ENCODE assay signal across 1 cellular context in genomic region chr17:49748791-49749190, GRCh38.
A peak's percentile ranks its signal among the peaks of the same experiment; 100 is the strongest.
TF ChIP-seq lines count a peak whose summit lies in the region.

No MANE protein-coding gene starts in this region.

TF ChIP-seq in GM12878, 131 proteins besides CTCF, POLR2A, EP300 and RAD21 (continued from another document and continues in another):
- TF ChIP-seq NKRF (conservative IDR thresholded peaks at IDR 0.05), result no peak; the same call in 1 of the 2 replicates
- TF ChIP-seq RBBP5 (conservative IDR thresholded peaks at IDR 0.05), result no peak
- peak; percentile 69 for TF ChIP-seq ZNF24 (IDR thresholded peaks at IDR 0.05)
- TF ChIP-seq SMAD1 (IDR thresholded peaks at IDR 0.05; ENCODE audit: low read depth, partially characterized antibody), result no peak
- TF ChIP-seq E2F4 (IDR thresholded peaks at IDR 0.05; ENCODE audit: low read depth, low read length), result peak; percentile 52; the same call in 1 of the 2 replicates
- TF ChIP-seq CREB1 (IDR thresholded peaks at IDR 0.05; ENCODE audit: low read depth), result peak; percentile 58
- TF ChIP-seq KDM1A (IDR thresholded peaks at IDR 0.05; ENCODE audit: borderline replicate concordance), result no peak
- no peak for TF ChIP-seq LARP7 (IDR thresholded peaks at IDR 0.05)
- TF ChIP-seq ZBTB11 (CRISPR knock-in tag; IDR thresholded peaks at IDR 0.05), result no peak
- no peak for TF ChIP-seq NR2C2 (IDR thresholded peaks at IDR 0.05; ENCODE audit: borderline replicate concordance, control insufficient read depth, insufficient read length, low read depth)
- TF ChIP-seq SIN3A (IDR thresholded peaks at IDR 0.05; ENCODE audit: low read depth, low read length), result no peak
- TF ChIP-seq PRDM15 (CRISPR knock-in tag; IDR thresholded peaks at IDR 0.05), result no peak
- TF ChIP-seq TCF3 (IDR thresholded peaks at IDR 0.05; ENCODE audit: borderline replicate concordance, insufficient read depth, low read depth, low read length), result peak; percentile 91
- TF ChIP-seq CBX3 (IDR thresholded peaks at IDR 0.05; ENCODE audit: borderline replicate concordance, low read depth), result no peak
- TF ChIP-seq NR2F1 (conservative IDR thresholded peaks at IDR 0.05), result peak; percentile 87
- 0 out of 2 replicates have a peak, but pooled peaks have one; percentile 1 for TF ChIP-seq NRF1 (conservative IDR thresholded peaks at IDR 0.05; ENCODE audit: low read depth, low read length)
- peak; percentile 94 for TF ChIP-seq NBN (IDR thresholded peaks at IDR 0.05)
- no peak for TF ChIP-seq USF1 (IDR thresholded peaks at IDR 0.05; ENCODE audit: borderline replicate concordance, extremely low read length, insufficient read depth, low read depth, low read length)
- no peak for TF ChIP-seq ESRRA (IDR thresholded peaks at IDR 0.05; ENCODE audit: low read length)
- TF ChIP-seq MYB (IDR thresholded peaks at IDR 0.05; ENCODE audit: borderline replicate concordance, low read depth, low read length), result no peak
- TF ChIP-seq REST (IDR thresholded peaks at IDR 0.05; ENCODE audit: low read depth, low read length), result no peak
- no peak for TF ChIP-seq ATF3 (IDR thresholded peaks at IDR 0.05; ENCODE audit: borderline replicate concordance, extremely low read depth, low read depth, low read length)
- TF ChIP-seq RB1 (IDR thresholded peaks at IDR 0.05; ENCODE audit: borderline replicate concordance), result no peak
- peak; percentile 88 for TF ChIP-seq PAX5 (IDR thresholded peaks at IDR 0.05; ENCODE audit: borderline replicate concordance, low read depth, low read length)
- TF ChIP-seq CUX1 (IDR thresholded peaks at IDR 0.05; ENCODE audit: insufficient replicate concordance, low read depth, low read length), result peak; percentile 79
- peak; percentile 96 for TF ChIP-seq TCF12 (IDR thresholded peaks at IDR 0.05; ENCODE audit: low read depth, low read length)
- TF ChIP-seq MXI1 (IDR thresholded peaks at IDR 0.05; ENCODE audit: low read depth, low read length), result peak; percentile 94
- TF ChIP-seq NFYA (IDR thresholded peaks at IDR 0.05; ENCODE audit: borderline replicate concordance, low read depth, low read length), result no peak
- no peak; the same call in none of the 2 replicates for TF ChIP-seq SMC3 (IDR thresholded peaks at IDR 0.05; ENCODE audit: borderline replicate concordance, low read length)
- TF ChIP-seq RAD51 (IDR thresholded peaks at IDR 0.05), result peak; percentile 64
- TF ChIP-seq IRF4 (IDR thresholded peaks at IDR 0.05; ENCODE audit: low read depth, low read length), result peak; percentile 86
- peak; percentile 83 to 89; a peak in 3 of 4 replicates for TF ChIP-seq IKZF2 (IDR thresholded peaks at IDR 0.05)
- no peak for TF ChIP-seq PKNOX1 (IDR thresholded peaks at IDR 0.05)
- TF ChIP-seq PBX3 (IDR thresholded peaks at IDR 0.05; ENCODE audit: insufficient replicate concordance, low read depth, low read length), result no peak
